ENCODE assay signal across 12 cellular contexts in genomic region chr22:30408388-30409101, GRCh38. TPM values are rescaled to one million over a fixed set of nuclear protein-coding genes. Genes with fewer than 3 reads are reported as not detected.
DNase-seq lines count a peak whose midpoint lies in the region; ATAC-seq and TF ChIP-seq lines count a peak whose summit lies in the region.
"Had no signal": no experiment of that assay in that cellular context is flagged by ENCODE, and none has a peak within 500 bp of the region (broad histone marks: within the 10 kb centered on the region; RNA-seq: fewer than 3 reads in every experiment).

No MANE protein-coding gene starts in this region.

- no peak overlapping the region for H2BK120ac ChIP-seq in trophoblast cell (ENCODE audit: insufficient read depth, low read length, poor library complexity)

- H2AK5ac ChIP-seq in trophoblast cell (ENCODE audit: low read length), result no peak overlapping the region

- H3K4me2 ChIP-seq in trophoblast cell (ENCODE audit: low read length), result no peak overlapping the region

- peak; percentile 46 to 93 for ATAC-seq in gastrocnemius medialis
- no peak for ATAC-seq in GM18909 (IDR thresholded peaks at IDR 0.05; ENCODE audit: poor library complexity, unreplicated experiment)

- H3K9ac ChIP-seq in trophoblast cell (ENCODE audit: low read length), result no peak overlapping the region

- no peak overlapping the region for H4K8ac ChIP-seq in trophoblast cell (ENCODE audit: low read depth, low read length)

- no peak overlapping the region for H2BK12ac ChIP-seq in trophoblast cell (ENCODE audit: low read length)

- intact Hi-C loops in gastrocnemius medialis (cut with DNase I; ENCODE audit: low total_unique reads), result no loop called here

- H3K27ac ChIP-seq in SJCRH30, result no peak overlapping the region
- H3K27ac ChIP-seq in gastrocnemius medialis, result peak overlapping the region in 1 of 4 donors; percentile 61
- H3K27ac ChIP-seq in trophoblast cell (ENCODE audit: low read depth, low read length), result no peak overlapping the region
- H3K27ac ChIP-seq: right atrium auricular region had no signal

- peak; percentile 55 for DNase-seq in H4 (ENCODE audit: low spot score)
- peak; percentile 32 to 46 for DNase-seq in SJCRH30
- peak; percentile 77 for DNase-seq in epithelial cell of esophagus (ENCODE audit: low read depth)
- DNase-seq in gastrocnemius medialis, result peak in 1 of 2 donors; percentile 18
- no peak for DNase-seq in trophoblast cell
- DNase-seq in D341Med (ENCODE audit: low spot score), result no peak
- DNase-seq: activated CD4-positive, alpha-beta memory T cell treated with anti-CD3 and anti-CD28 coated beads for 36 hours; GF-D8; NCI-H187 treated with DMSO at 0.1 percent for 48 hours had no signal

- H3K14ac ChIP-seq in trophoblast cell (ENCODE audit: low read length), result no peak overlapping the region

- no peaks in the 10 kb centered on the region for H3K4me1 ChIP-seq in SJCRH30
- peaks cover 0 to 10% of the 10 kb centered on the region in 2 donors for H3K4me1 ChIP-seq in gastrocnemius medialis
- peaks cover 4 to 8% of the 10 kb centered on the region in 2 experiments for H3K4me1 ChIP-seq in trophoblast cell (ENCODE audit: control insufficient read depth in 1 of 2, insufficient read depth in 2 of 2, low read length in 2 of 2)
- H3K4me1 ChIP-seq: right atrium auricular region had no signal

- H4K91ac ChIP-seq in trophoblast cell (ENCODE audit: low read depth, low read length), result no peak overlapping the region

- H3K18ac ChIP-seq in trophoblast cell (ENCODE audit: low read length), result no peak overlapping the region

- in situ Hi-C loops in gastrocnemius medialis (cut with MboI; ENCODE audit: low sequenced_read_pairs in 4 of 4), result no loop called here

- H3K23ac ChIP-seq in trophoblast cell (ENCODE audit: low read length), result no peak overlapping the region

- WGBS in trophoblast cell (ENCODE audit: extremely low coverage, insufficient coverage, insufficient read length), result no CpG with 5 or more reads among the region's 13 CpGs

- no peak overlapping the region for H4K12ac ChIP-seq in trophoblast cell (ENCODE audit: low read depth, low read length)

- H3K9me3 ChIP-seq in SJCRH30 (replicated peaks) (no peaks in the 10 kb centered on the region), gastrocnemius medialis (no peaks in the 10 kb centered on the region), trophoblast cell (ENCODE audit: insufficient read depth, low read depth, low read length) (no peaks in the 10 kb centered on the region)
- H3K9me3 ChIP-seq: right atrium auricular region had no signal

- H3K27me3 ChIP-seq in SJCRH30, result no peaks in the 10 kb centered on the region
- H3K27me3 ChIP-seq in gastrocnemius medialis, result no peaks in the 10 kb centered on the region
- H3K27me3 ChIP-seq in trophoblast cell (ENCODE audit: insufficient read depth, low read length), result no peaks in the 10 kb centered on the region
- H3K27me3 ChIP-seq: right atrium auricular region had no signal

- no peaks in the 10 kb centered on the region; the same call in 1 of the 2 replicates for H3K36me3 ChIP-seq in SJCRH30
- peaks cover 0 to 15% of the 10 kb centered on the region in 2 donors for H3K36me3 ChIP-seq in gastrocnemius medialis
- H3K36me3 ChIP-seq in trophoblast cell (ENCODE audit: control insufficient read depth in 1 of 2, insufficient read depth in 2 of 2, low read length in 2 of 2), result peaks cover 0 to 4% of the 10 kb centered on the region in 2 experiments

- no peaks in the 10 kb centered on the region for H3K79me2 ChIP-seq in trophoblast cell (ENCODE audit: control insufficient read depth, insufficient read depth, low read length, poor library complexity)

- no peak overlapping the region for H2AFZ ChIP-seq in trophoblast cell (ENCODE audit: insufficient read depth, low read length, poor library complexity)

- H3K4ac ChIP-seq in trophoblast cell (ENCODE audit: low read depth, low read length), result no peak overlapping the region

- no peak for TF ChIP-seq POLR2A in gastrocnemius medialis (IDR thresholded peaks at IDR 0.05)

- no peaks in the 10 kb centered on the region for H3K79me1 ChIP-seq in trophoblast cell (ENCODE audit: low read length)

- H3K4me3 ChIP-seq in SJCRH30 (no peak overlapping the region), epithelial cell of esophagus (ENCODE audit: low read length) (no peak overlapping the region), gastrocnemius medialis (no peak overlapping the region), trophoblast cell (ENCODE audit: low read depth, low read length) (no peak overlapping the region)
- H3K4me3 ChIP-seq: lung, right atrium auricular region had no signal

- H2BK5ac ChIP-seq in trophoblast cell (ENCODE audit: low read depth, low read length, poor library complexity), result no peak overlapping the region

- TF ChIP-seq CTCF in epithelial cell of esophagus (IDR thresholded peaks at IDR 0.05; ENCODE audit: insufficient read depth, low read depth, low read length, missing control alignments) (no peak), gastrocnemius medialis (IDR thresholded peaks at IDR 0.05 in 4 of 5, conservative IDR thresholded peaks at IDR 0.05 in 1 of 5) (no peak)

RNA-seq across cellular contexts. Expression of gene SEC14L2, which starts 11.7 kb away (rescaled TPM):
- total RNA-seq in H4 (2014; rRNA removed; shearing (Covaris generic)), result 2.4 and 7.8 TPM in 2 replicates
- total RNA-seq in SJCRH30 (2014; rRNA removed; shearing (Covaris generic)), result 1.4 and 3.4 TPM in 2 replicates
- total RNA-seq in gastrocnemius medialis, result 1 to 10 TPM; 3.0 to 5.1 (median 4.2) TPM
- 0.74 and 1.5 TPM in 2 replicates for polyA plus RNA-seq in trophoblast cell (2013)

RNA-seq across cellular contexts. Expression of gene MTFP1, which starts 17.0 kb away (rescaled TPM):
- 45.6 and 47.0 TPM in 2 replicates for total RNA-seq in H4 (2014; rRNA removed; shearing (Covaris generic))
- total RNA-seq in SJCRH30 (2014; rRNA removed; shearing (Covaris generic)), result 19.6 and 25.5 TPM in 2 replicates
- 10 to 100 TPM; 15.9 to 57.7 (median 44.5) TPM for total RNA-seq in gastrocnemius medialis
- 11.9 and 12.6 TPM in 2 replicates for polyA plus RNA-seq in trophoblast cell (2013)

RNA-seq across cellular contexts. Expression of gene RNF215, which starts 21.3 kb away (rescaled TPM):
- total RNA-seq in H4 (2014; rRNA removed; shearing (Covaris generic)), result 5.1 and 6.4 TPM in 2 replicates
- total RNA-seq in SJCRH30 (2014; rRNA removed; shearing (Covaris generic)), result 4.1 and 7.3 TPM in 2 replicates
- 10 to 100 TPM in 1 of 4 donors, 1 to 10 TPM in 3; 4.7 to 11.2 (median 8.1) TPM for total RNA-seq in gastrocnemius medialis
- 7.3 and 7.8 TPM in 2 replicates for polyA plus RNA-seq in trophoblast cell (2013)

RNA-seq across cellular contexts. Expression of gene CCDC157, which starts 51.7 kb away (rescaled TPM):
- total RNA-seq in H4 (2014; rRNA removed; shearing (Covaris generic)), result 0.70 and 1.4 TPM in 2 replicates
- total RNA-seq in SJCRH30 (2014; rRNA removed; shearing (Covaris generic)), result 1.2 TPM in 2 replicates
- total RNA-seq in gastrocnemius medialis, result 1 to 10 TPM in 2 of 4 donors, under 1 TPM in 2; 0.41 to 1.4 (median 1.1) TPM
- polyA plus RNA-seq in trophoblast cell (2013), result 1.8 and 2.1 TPM in 2 replicates

RNA-seq across cellular contexts. Expression of gene SF3A1, which starts 51.9 kb away (rescaled TPM):
- 14.5 and 45.6 TPM in 2 replicates for total RNA-seq in H4 (2014; rRNA removed; shearing (Covaris generic))
- total RNA-seq in SJCRH30 (2014; rRNA removed; shearing (Covaris generic)), result 45.2 and 64.7 TPM in 2 replicates
- total RNA-seq in gastrocnemius medialis, result 100 to 1,000 TPM in 2 of 4 donors, 10 to 100 TPM in 2; 36.0 to 145 (median 94.5) TPM
- polyA plus RNA-seq in trophoblast cell (2013), result 188 and 193 TPM in 2 replicates

Comparison
In these comparisons a context has a peak if more than half of its experiments do, and no peak if none do; other contexts are left out.
1. DNase-seq: peak in H4 (single experiment), SJCRH30 (2 of 2) and epithelial cell of esophagus (single experiment); none in trophoblast cell (0 of 2) and D341Med (single experiment).